26 cellular contexts compared by ENCODE assay signal in genomic region chr9:95468791-95469190, GRCh38. TPM values are rescaled to one million over a fixed set of nuclear protein-coding genes. Genes with fewer than 3 reads are reported as not detected.
DNase-seq lines count a peak whose midpoint lies in the region; ATAC-seq, FAIRE-seq and TF ChIP-seq lines count a peak whose summit lies in the region.
"Had no signal": no experiment of that assay in that cellular context is flagged by ENCODE, and none has a peak within 500 bp of the region (broad histone marks: within the 10 kb centered on the region; RNA-seq: fewer than 3 reads in every experiment).

No MANE protein-coding gene starts in this region.

- H4K12ac ChIP-seq in trophoblast cell (ENCODE audit: low read depth, low read length), result no peak overlapping the region

- H3K4ac ChIP-seq in H1 (replicated peaks; ENCODE audit: insufficient read length, low read depth, low read length), result no peak overlapping the region
- no peak overlapping the region for H3K4ac ChIP-seq in mesenchymal stem cell (ENCODE audit: low read depth in 1 of 2, low read length in 2 of 2)
- H3K4ac ChIP-seq in trophoblast cell (ENCODE audit: low read depth, low read length), result no peak overlapping the region

- H3K4me1 ChIP-seq in H1 (replicated peaks in 1 of 4; ENCODE audit: control insufficient read depth in 3 of 4, insufficient read depth in 4 of 4, low read length in 3 of 4), result peaks cover 0 to under 1% (median 0%) of the 10 kb centered on the region in 4 experiments; a peak in 1 of 7 replicates
- H3K4me1 ChIP-seq in mesenchymal stem cell (ENCODE audit: control insufficient read depth, insufficient read depth, low read depth, low read length), result no peaks in the 10 kb centered on the region
- H3K4me1 ChIP-seq in smooth muscle cell (ENCODE audit: low read depth), result no peaks in the 10 kb centered on the region
- peaks cover 0 to under 1% of the 10 kb centered on the region in 2 experiments for H3K4me1 ChIP-seq in trophoblast cell (ENCODE audit: control insufficient read depth in 1 of 2, insufficient read depth in 2 of 2, low read length in 2 of 2)

- no peaks in the 10 kb centered on the region for H3F3A ChIP-seq in smooth muscle cell (ENCODE audit: low read depth)

- intact Hi-C loops in Right ventricle myocardium inferior (cut with DNase I), result no loop called here
- intact Hi-C loops in left cardiac atrium (cut with DNase I), result no loop called here

- no peak overlapping the region for H4K91ac ChIP-seq in H1 (replicated peaks; ENCODE audit: insufficient read length, low read length)
- peak overlapping the region; percentile 6 for H4K91ac ChIP-seq in mesenchymal stem cell (ENCODE audit: low read length)
- H4K91ac ChIP-seq in trophoblast cell (ENCODE audit: low read depth, low read length), result no peak overlapping the region

- CTCF ChIA-PET in H1 (lab: Charles Lee; ENCODE audit: partially characterized antibody), result no interaction called here

- TF ChIP-seq CTCF in H1 (IDR thresholded peaks at IDR 0.05; ENCODE audit: control extremely low read depth in 1 of 3, insufficient read depth in 1 of 3, low read depth in 1 of 3, low read length in 3 of 3) (no peak), smooth muscle cell (IDR thresholded peaks at IDR 0.05; ENCODE audit: borderline replicate concordance, insufficient read depth, poor library complexity, severe bottlenecking) (no peak), osteocyte (IDR thresholded peaks at IDR 0.05) (no peak)

- H2BK12ac ChIP-seq in H1 (ENCODE audit: low read depth, low read length) (no peak overlapping the region), mesenchymal stem cell (ENCODE audit: low read length in 2 of 2) (no peak overlapping the region), trophoblast cell (ENCODE audit: low read length) (no peak overlapping the region)

- H2AFZ ChIP-seq in H1 (ENCODE audit: low read length) (no peak overlapping the region), mesenchymal stem cell (ENCODE audit: low read depth, low read length) (no peak overlapping the region), smooth muscle cell (ENCODE audit: low read depth) (no peak overlapping the region), trophoblast cell (ENCODE audit: insufficient read depth, low read length, poor library complexity) (no peak overlapping the region)

- H3K23me2 ChIP-seq in H1 (ENCODE audit: low read depth, low read length), result no peaks in the 10 kb centered on the region

- H2AK5ac ChIP-seq in H1 (ENCODE audit: low read depth, low read length), result no peak overlapping the region
- H2AK5ac ChIP-seq in mesenchymal stem cell (ENCODE audit: low read length, severe bottlenecking), result no peak overlapping the region
- no peak overlapping the region for H2AK5ac ChIP-seq in trophoblast cell (ENCODE audit: low read length)

- H2BK5ac ChIP-seq in H1 (ENCODE audit: low read depth, low read length), result no peak overlapping the region
- H2BK5ac ChIP-seq in mesenchymal stem cell (ENCODE audit: low read depth, low read length, poor library complexity, severe bottlenecking), result no peak overlapping the region
- H2BK5ac ChIP-seq in trophoblast cell (ENCODE audit: low read depth, low read length, poor library complexity), result no peak overlapping the region

- no peaks in the 10 kb centered on the region for H3K9me3 Mint-ChIP-seq in osteocyte (ENCODE audit: unreplicated experiment)
- H3K9me3 Mint-ChIP-seq: CD4-positive, alpha-beta T cell had no signal

- H2BK20ac ChIP-seq in H1 (ENCODE audit: low read length), result no peak overlapping the region

- H3K79me1 ChIP-seq in H1 (ENCODE audit: low read depth, low read length) (no peaks in the 10 kb centered on the region), mesenchymal stem cell (replicated peaks; ENCODE audit: low read length, poor library complexity, severe bottlenecking) (no peaks in the 10 kb centered on the region), trophoblast cell (ENCODE audit: low read length) (no peaks in the 10 kb centered on the region)

- H3K18ac ChIP-seq in H1 (ENCODE audit: extremely low read depth, low read length), result no peak overlapping the region
- no peak overlapping the region for H3K18ac ChIP-seq in mesenchymal stem cell (ENCODE audit: low read depth in 1 of 2, low read length in 2 of 2)
- no peak overlapping the region for H3K18ac ChIP-seq in trophoblast cell (ENCODE audit: low read length)

- H2BK120ac ChIP-seq in H1 (replicated peaks; ENCODE audit: low read depth, low read length) (no peak overlapping the region), mesenchymal stem cell (ENCODE audit: low read depth, low read length) (no peak overlapping the region), trophoblast cell (ENCODE audit: insufficient read depth, low read length, poor library complexity) (no peak overlapping the region)

- no peak overlapping the region for H4K5ac ChIP-seq in H1 (ENCODE audit: insufficient read length, low read depth, low read length)

- H3K9ac ChIP-seq in H1 (replicated peaks in 1 of 4; ENCODE audit: extremely low read depth in 1 of 4, low read depth in 3 of 4, low read length in 3 of 4) (no peak overlapping the region), mesenchymal stem cell (ENCODE audit: low read length) (no peak overlapping the region), smooth muscle cell (ENCODE audit: low read depth) (no peak overlapping the region), trophoblast cell (ENCODE audit: low read length) (no peak overlapping the region)
- H3K9ac ChIP-seq: BLaER1, KMS-11 had no signal

- H3K36me3 ChIP-seq in H1 (ENCODE audit: control insufficient read depth in 2 of 4, insufficient read depth in 4 of 4, low read length in 3 of 4) (peaks cover 7 to 75% (median 27%) of the 10 kb centered on the region in 4 experiments; a peak in 7 of 8 replicates), mesenchymal stem cell (ENCODE audit: control insufficient read depth in 1 of 2, insufficient read depth in 2 of 2, low read depth in 1 of 2, low read length in 2 of 2) (peaks cover 36 to 46% of the 10 kb centered on the region in 2 experiments), smooth muscle cell (ENCODE audit: low read depth) (peaks cover 5% of the 10 kb centered on the region), trophoblast cell (ENCODE audit: control insufficient read depth in 1 of 2, insufficient read depth in 2 of 2, low read length in 2 of 2) (peaks cover 36 to 49% of the 10 kb centered on the region in 2 experiments)

- no peak overlapping the region for H3K56ac ChIP-seq in H1 (replicated peaks; ENCODE audit: insufficient read length, low read depth, low read length)

- H3K23ac ChIP-seq in H1 (ENCODE audit: insufficient read length) (no peak overlapping the region), mesenchymal stem cell (ENCODE audit: low read length in 2 of 2) (no peak overlapping the region), trophoblast cell (ENCODE audit: low read length) (no peak overlapping the region)

- H2BK15ac ChIP-seq in H1 (ENCODE audit: low read length) (no peak overlapping the region), mesenchymal stem cell (ENCODE audit: low read depth, poor library complexity, severe bottlenecking) (no peak overlapping the region)

- FAIRE-seq in H1 (lab: Jason Lieb, UNC) (no peak), frontal cortex (lab: Jason Lieb, UNC) (no peak)
- FAIRE-seq: GM12878, HTR-8/SVneo had no signal

- no peak overlapping the region for H3K4me3 Mint-ChIP-seq in osteocyte (ENCODE audit: unreplicated experiment)
- H3K4me3 Mint-ChIP-seq: CD4-positive, alpha-beta T cell had no signal

- no peaks in the 10 kb centered on the region for H3K27me3 Mint-ChIP-seq in osteocyte (ENCODE audit: unreplicated experiment)
- H3K27me3 Mint-ChIP-seq: CD4-positive, alpha-beta T cell had no signal

- H3K27me3 ChIP-seq in H1 (replicated peaks in 1 of 4; ENCODE audit: control insufficient read depth in 3 of 4, extremely low read depth in 1 of 4, insufficient read depth in 3 of 4, low read length in 3 of 4) (no peaks in the 10 kb centered on the region), mesenchymal stem cell (ENCODE audit: control insufficient read depth in 1 of 2, insufficient read depth in 1 of 2, low read length in 2 of 2) (no peaks in the 10 kb centered on the region), smooth muscle cell (ENCODE audit: low read depth) (no peaks in the 10 kb centered on the region), trophoblast cell (ENCODE audit: insufficient read depth, low read length) (no peaks in the 10 kb centered on the region)
- H3K27me3 ChIP-seq: BLaER1 had no signal

- H3K79me2 ChIP-seq in H1 (ENCODE audit: control insufficient read depth in 1 of 2, insufficient read depth in 2 of 2, low read length in 2 of 2) (no peaks in the 10 kb centered on the region), smooth muscle cell (ENCODE audit: low read depth) (no peaks in the 10 kb centered on the region), trophoblast cell (ENCODE audit: control insufficient read depth, insufficient read depth, low read length, poor library complexity) (no peaks in the 10 kb centered on the region)

- H3K27ac ChIP-seq in H1 (ENCODE audit: low read depth, low read length) (no peak overlapping the region), mesenchymal stem cell (ENCODE audit: low read length, poor library complexity, severe bottlenecking) (no peak overlapping the region), smooth muscle cell (ENCODE audit: low read depth) (no peak overlapping the region), trophoblast cell (ENCODE audit: low read depth, low read length) (no peak overlapping the region)
- H3K27ac ChIP-seq: 22Rv1, BLaER1, KMS-11, SK-N-MC had no signal

- H3K4me3 ChIP-seq in H1 (ENCODE audit: extremely low read depth in 1 of 4, insufficient read depth in 2 of 4, low read depth in 3 of 4, low read length in 4 of 4) (no peak overlapping the region), mesenchymal stem cell (ENCODE audit: insufficient read depth in 1 of 2, low read depth in 1 of 2, low read length in 2 of 2) (no peak overlapping the region), smooth muscle cell (no peak overlapping the region), trophoblast cell (ENCODE audit: low read depth, low read length) (no peak overlapping the region)
- H3K4me3 ChIP-seq: BLaER1, GM12878, SK-N-MC had no signal

- H3K4me2 ChIP-seq in H1 (ENCODE audit: insufficient read depth in 1 of 2, low read depth in 2 of 2, low read length in 2 of 2) (no peak overlapping the region), mesenchymal stem cell (ENCODE audit: low read length, poor library complexity, severe bottlenecking) (no peak overlapping the region), smooth muscle cell (no peak overlapping the region), trophoblast cell (ENCODE audit: low read length) (no peak overlapping the region)
- H3K4me2 ChIP-seq: BLaER1, KMS-11 had no signal

- H3K9me3 ChIP-seq in H1 (ENCODE audit: insufficient read depth in 2 of 2, low read depth in 1 of 2, low read length in 1 of 2) (no peaks in the 10 kb centered on the region), mesenchymal stem cell (ENCODE audit: control insufficient read depth, low read length) (no peaks in the 10 kb centered on the region), smooth muscle cell (replicated peaks; ENCODE audit: low read depth) (no peaks in the 10 kb centered on the region), trophoblast cell (ENCODE audit: insufficient read depth, low read depth, low read length) (no peaks in the 10 kb centered on the region)

- H4K8ac ChIP-seq in H1 (ENCODE audit: extremely low read depth, insufficient read depth, low read length), result peak overlapping the region; percentile 69
- H4K8ac ChIP-seq in mesenchymal stem cell (ENCODE audit: low read length), result no peak overlapping the region
- H4K8ac ChIP-seq in trophoblast cell (ENCODE audit: low read depth, low read length), result no peak overlapping the region

- H3K14ac ChIP-seq in H1 (ENCODE audit: insufficient read length) (no peak overlapping the region), mesenchymal stem cell (ENCODE audit: low read length in 2 of 2) (no peak overlapping the region), trophoblast cell (ENCODE audit: low read length) (no peak overlapping the region)

- TF ChIP-seq EP300 in H1 (IDR thresholded peaks at IDR 0.05; ENCODE audit: borderline replicate concordance in 1 of 2, low read depth in 2 of 2, low read length in 2 of 2), result no peak

- peak; percentile 60 for DNase-seq in Right ventricle myocardium inferior (ENCODE audit: missing footprints)
- no peak for DNase-seq in left cardiac atrium
- DNase-seq in H1 (ENCODE audit: low read depth in 1 of 2, low spot score in 2 of 2), result no peak
- DNase-seq in mesenchymal stem cell, result no peak
- DNase-seq in frontal cortex (ENCODE audit: low spot score in 2 of 2), result no peak
- no peak for DNase-seq in smooth muscle cell (lab: John Stamatoyannopoulos, UW; ENCODE audit: unreplicated experiment)
- no peak for DNase-seq in osteocyte (ENCODE audit: extremely low spot score, unreplicated experiment)
- DNase-seq in trophoblast cell, result no peak
- DNase-seq: ACHN; CD4-positive, alpha-beta T cell; DND-41; GOT3; NCI-H1417; NCI-H187; NCI-H446; NCI-H526; PC-3; RPMI8226; SHP77 treated with DMSO at 0.1 percent for 48 hours had no signal

- no peak for ATAC-seq in Right ventricle myocardium inferior
- no peak for ATAC-seq in left cardiac atrium
- ATAC-seq: GM12878, HCT116, PC-3 had no signal

- H4K20me1 ChIP-seq in H1 (replicated peaks in 1 of 2; ENCODE audit: control insufficient read depth in 1 of 2, insufficient read depth in 2 of 2, low read length in 2 of 2) (peaks cover 0 to 4% of the 10 kb centered on the region in 2 experiments), smooth muscle cell (ENCODE audit: low read depth) (no peaks in the 10 kb centered on the region)

- WGBS in H1 (ENCODE audit: extremely low coverage in 1 of 2, insufficient coverage in 1 of 2, insufficient read length in 1 of 2, insufficient replicate concordance in 2 of 2, low coverage in 1 of 2, low lambda C conversion rate in 2 of 2, missing lambda C conversion rate in 1 of 2), 2 experiments, result 97% methylated on average over 19 of the region's 19 CpGs; no CpG with 5 or more reads in 1 of the 2 experiments
- 98% methylated on average over 18 of the region's 19 CpGs for WGBS in mesenchymal stem cell
- 97% methylated on average over 18 of the region's 19 CpGs for WGBS in smooth muscle cell (ENCODE audit: low lambda C conversion rate)
- WGBS in trophoblast cell (ENCODE audit: extremely low coverage, insufficient coverage, insufficient read length), result no CpG with 5 or more reads among the region's 19 CpGs

- peaks cover 55% of the 10 kb centered on the region for H3K36me3 Mint-ChIP-seq in osteocyte (ENCODE audit: unreplicated experiment)

- TF ChIP-seq RAD21 in H1 (IDR thresholded peaks at IDR 0.05 in 1 of 2, conservative IDR thresholded peaks at IDR 0.05 in 1 of 2; ENCODE audit: low read depth in 2 of 2, low read length in 2 of 2), result no peak

- H3K4me1 Mint-ChIP-seq in osteocyte (ENCODE audit: unreplicated experiment), result peaks cover 11% of the 10 kb centered on the region

- no peak overlapping the region for H3K27ac Mint-ChIP-seq in osteocyte (ENCODE audit: unreplicated experiment)
- H3K27ac Mint-ChIP-seq: CD4-positive, alpha-beta T cell had no signal

- no peak for TF ChIP-seq POLR2A in H1 (IDR thresholded peaks at IDR 0.05; ENCODE audit: control extremely low read depth in 1 of 2, low read depth in 2 of 2, low read length in 2 of 2)

- POLR2A ChIA-PET in H1 (lab: Charles Lee; ENCODE audit: partially characterized antibody), result no interaction called here

RNA-seq across cellular contexts. Expression of gene PTCH1, which starts 48.0 kb away (rescaled TPM):
- total RNA-seq in Right ventricle myocardium inferior (10.4 TPM), left cardiac atrium (1 to 10 TPM; 5.9 to 6.9 TPM), frontal cortex (8.2 TPM), smooth muscle cell (6.3 and 20.6 TPM in 2 replicates), osteocyte (16.2 and 16.9 TPM in 2 replicates)
- total RNA-seq in H1 (2021; fragmentation: NEBNext Ultra II Directional; extraction: Animal tissue kit (Norgen Biotek cat#: 25700)), result 34.1 and 42.3 TPM in 2 replicates
- polyA plus RNA-seq in H1 (2011; rRNA removed) (6.4 and 17.9 TPM in 2 replicates), smooth muscle cell (3.7 and 5.8 TPM in 2 replicates)
- polyA plus RNA-seq in H1 (2011; cell fraction: cytosol; rRNA removed), result 6.7 TPM
- polyA plus RNA-seq in H1 (2011; cell fraction: nucleus; rRNA removed), result 30.2 TPM
- 8.8 to 11.1 TPM (median 10.7 TPM) in 4 replicates for polyA plus RNA-seq in H1 (2012, experiment 1 of 2)
- 14.3 TPM for polyA plus RNA-seq in H1 (2012, experiment 2 of 2)
- polyA plus RNA-seq in H1 (2013, experiment 1 of 2), result 12.6 TPM
- polyA plus RNA-seq in H1 (2013, experiment 2 of 2), result 12.5 TPM
- polyA minus RNA-seq in H1 (2011; rRNA and poly(A)+ RNA removed), result 18.6 and 19.0 TPM in 2 replicates
- polyA minus RNA-seq in H1 (2011; cell fraction: cytosol; rRNA and poly(A)+ RNA removed), result 24.4 TPM
- polyA minus RNA-seq in H1 (2011; cell fraction: nucleus; rRNA and poly(A)+ RNA removed), result 60.1 TPM
- 8.7 TPM for polyA plus RNA-seq in mesenchymal stem cell (2013, experiment 1 of 2)
- 9.5 TPM for polyA plus RNA-seq in mesenchymal stem cell (2013, experiment 2 of 2)
- polyA plus RNA-seq in trophoblast cell (2013), result 13.6 and 13.7 TPM in 2 replicates
